Comparison of ENCODE assay signal across 1 cellular context in genomic region chr2:126753501-126754212, GRCh38.
TF ChIP-seq lines count a peak whose summit lies in the region.

No MANE protein-coding gene starts in this region.

TF ChIP-seq in K562, 482 proteins besides CTCF, POLR2A, EP300 and RAD21 (continued from another document):
- no peak for TF ChIP-seq DEAF1 (CRISPR knock-in tag; IDR thresholded peaks at IDR 0.05)
- TF ChIP-seq BCLAF1 (IDR thresholded peaks at IDR 0.05; ENCODE audit: borderline replicate concordance in 1 of 2, control insufficient read depth in 1 of 2, low read depth in 2 of 2, low read length in 1 of 2), result no peak
- TF ChIP-seq FOSL1 (tag; conservative IDR thresholded peaks at IDR 0.05), result peak; percentile 50; the same call in 1 of the 2 replicates
- no peak for TF ChIP-seq NR2C1 (IDR thresholded peaks at IDR 0.05)
- TF ChIP-seq NR2C1 (tag; IDR thresholded peaks at IDR 0.05), result no peak
